Comparison of ENCODE assay signal across 8 cellular contexts in genomic region chr17:49361902-49362722, GRCh38. TPM values are rescaled to one million over a fixed set of nuclear protein-coding genes. Genes with fewer than 3 reads are reported as not detected.
DNase-seq lines count a peak whose midpoint lies in the region; ATAC-seq and TF ChIP-seq lines count a peak whose summit lies in the region.

Gene ZNF652, minus strand, starts transcription at chr17:49362250. Its CDS starts 44,525 bp downstream, at chr17:49317725.

- ATAC-seq in natural killer cell treated with Interleukin-12 subunit alpha and Interleukin-12 subunit beta and Interleukin-15 and Interleukin-18, amount 100 ng/mL, for 72 hours: peak; percentile 82 to 86

- H3K36me3 ChIP-seq in GM23248 (ENCODE audit: low read depth): no peaks in the 10 kb centered on the region

- peaks cover 9% of the 10 kb centered on the region for H3K27me3 Mint-ChIP-seq in activated T-helper 2 cell treated with anti-CD3 and anti-CD28 coated beads, Interferon-gamma antibody, Interleukin-2, Interleukin-4, amounts not matched to agents 10 μg/mL and 5 μg/mL and 100 μg/mL, durations not matched to agents 14 hours and 24 hours and 36 hours (ENCODE audit: low read depth)
- H3K27me3 Mint-ChIP-seq in natural killer cell treated with Interleukin-12 subunit alpha and Interleukin-12 subunit beta and Interleukin-15 and Interleukin-18, amount 100 ng/mL, for 72 hours: no peaks in the 10 kb centered on the region

- H4K20me1 ChIP-seq in GM23248 (ENCODE audit: insufficient read depth): peaks cover 23% of the 10 kb centered on the region

- peaks cover 42% of the 10 kb centered on the region for H3K79me2 ChIP-seq in GM23248 (ENCODE audit: insufficient read depth)

- in situ Hi-C loops in GM23248 (cut with MboI): no loop called here

- H3K9me2 ChIP-seq in GM23248 (ENCODE audit: insufficient read depth): no peaks in the 10 kb centered on the region

- H3K9me3 Mint-ChIP-seq in activated T-helper 2 cell treated with anti-CD3 and anti-CD28 coated beads, Interferon-gamma antibody, Interleukin-2, Interleukin-4, amounts not matched to agents 10 μg/mL and 5 μg/mL and 100 μg/mL, durations not matched to agents 14 hours and 24 hours and 36 hours: no peaks in the 10 kb centered on the region
- H3K9me3 Mint-ChIP-seq in natural killer cell treated with Interleukin-12 subunit alpha and Interleukin-12 subunit beta and Interleukin-15 and Interleukin-18, amount 100 ng/mL, for 72 hours: no peaks in the 10 kb centered on the region

- H3K36me3 Mint-ChIP-seq in activated T-helper 2 cell treated with anti-CD3 and anti-CD28 coated beads, Interferon-gamma antibody, Interleukin-2, Interleukin-4, amounts not matched to agents 10 μg/mL and 5 μg/mL and 100 μg/mL, durations not matched to agents 14 hours and 24 hours and 36 hours (ENCODE audit: low read depth): no peaks in the 10 kb centered on the region
- H3K36me3 Mint-ChIP-seq in natural killer cell treated with Interleukin-12 subunit alpha and Interleukin-12 subunit beta and Interleukin-15 and Interleukin-18, amount 100 ng/mL, for 72 hours: no peaks in the 10 kb centered on the region

- no peaks in the 10 kb centered on the region; the same call in 1 of the 2 replicates for H3F3A ChIP-seq in GM23248 (ENCODE audit: insufficient read depth)

- no peaks in the 10 kb centered on the region for H3K27me3 ChIP-seq in GM23248 (replicated peaks; ENCODE audit: insufficient read depth)

- 1% methylated on average over 13 to 64 of the region's 106 CpGs for WGBS in GM23248 (ENCODE audit: low coverage in 1 of 2, low lambda C conversion rate in 2 of 2, missing lambda C conversion rate in 2 of 2), 2 experiments

- peak within 1 kb of the TSS; percentile 95 for H3K9ac ChIP-seq in GM23248

- peak; percentile 95 for DNase-seq in DMS79 treated with DMSO at 0.1 percent for 48 hours (lab: John Stamatoyannopoulos, UW)
- DNase-seq in GM23248: peak; percentile 94
- peak; percentile 79 for DNase-seq in LNCaP clone FGC (ENCODE audit: low read depth)
- DNase-seq in RPMI8226: peak; percentile 98
- peak; percentile 93 for DNase-seq in activated T-helper 2 cell treated with anti-CD3 and anti-CD28 coated beads, Interferon-gamma antibody, Interleukin-2, Interleukin-4, amounts not matched to agents 10 μg/mL and 5 μg/mL and 100 μg/mL, durations not matched to agents 14 hours and 24 hours and 36 hours (ENCODE audit: low spot score)
- DNase-seq in fibroblast of peridontal ligament (ENCODE audit: extremely low read depth): peak; percentile 68
- DNase-seq in natural killer cell treated with Interleukin-12 subunit alpha and Interleukin-12 subunit beta and Interleukin-15 and Interleukin-18, amount 100 ng/mL, for 72 hours (ENCODE audit: low spot score): peak; percentile 93
- DNase-seq in stimulated activated naive CD4-positive, alpha-beta T cell treated with Interleukin-2 at 50 U/mL for 16 hours (lab: John Stamatoyannopoulos, UW): peak; percentile 85

- H3K4me3 ChIP-seq in GM23248 (peak within 1 kb of the TSS; percentile 88), LNCaP clone FGC (ENCODE audit: low read depth, low read length) (peak within 1 kb of the TSS; percentile 91)

- no peaks in the 10 kb centered on the region for H3K9me3 ChIP-seq in GM23248 (ENCODE audit: low read depth)

- peak within 1 kb of the TSS; percentile 85 for H3K27ac Mint-ChIP-seq in activated T-helper 2 cell treated with anti-CD3 and anti-CD28 coated beads, Interferon-gamma antibody, Interleukin-2, Interleukin-4, amounts not matched to agents 10 μg/mL and 5 μg/mL and 100 μg/mL, durations not matched to agents 14 hours and 24 hours and 36 hours
- peak within 1 kb of the TSS; percentile 84 to 90 for H3K27ac Mint-ChIP-seq in natural killer cell treated with Interleukin-12 subunit alpha and Interleukin-12 subunit beta and Interleukin-15 and Interleukin-18, amount 100 ng/mL, for 72 hours

- peak within 1 kb of the TSS; percentile 65 for H3K27ac ChIP-seq in GM23248

- intact Hi-C loops in activated T-helper 2 cell treated with anti-CD3 and anti-CD28 coated beads, Interferon-gamma antibody, Interleukin-2, Interleukin-4, amounts not matched to agents 10 μg/mL and 5 μg/mL and 100 μg/mL, durations not matched to agents 14 hours and 24 hours and 36 hours (cut with micrococcal nuclease): loop anchor here (5.0 kb wide), 1 partner anchor 35 kb away; no protein-coding TSS in a partner anchor

- peak within 1 kb of the TSS; percentile 97 for H3K4me2 ChIP-seq in GM23248 (ENCODE audit: unreplicated experiment)

- H2AFZ ChIP-seq in GM23248: peak within 1 kb of the TSS; percentile 66

- peaks cover 47% of the 10 kb centered on the region for H3K4me1 Mint-ChIP-seq in activated T-helper 2 cell treated with anti-CD3 and anti-CD28 coated beads, Interferon-gamma antibody, Interleukin-2, Interleukin-4, amounts not matched to agents 10 μg/mL and 5 μg/mL and 100 μg/mL, durations not matched to agents 14 hours and 24 hours and 36 hours (ENCODE audit: low read depth)
- peaks cover 51 to 66% of the 10 kb centered on the region in 2 donors for H3K4me1 Mint-ChIP-seq in natural killer cell treated with Interleukin-12 subunit alpha and Interleukin-12 subunit beta and Interleukin-15 and Interleukin-18, amount 100 ng/mL, for 72 hours (ENCODE audit: low read depth in 2 of 2)

- peak within 1 kb of the TSS; percentile 83 for H3K4me3 Mint-ChIP-seq in activated T-helper 2 cell treated with anti-CD3 and anti-CD28 coated beads, Interferon-gamma antibody, Interleukin-2, Interleukin-4, amounts not matched to agents 10 μg/mL and 5 μg/mL and 100 μg/mL, durations not matched to agents 14 hours and 24 hours and 36 hours (ENCODE audit: low read depth)
- H3K4me3 Mint-ChIP-seq in natural killer cell treated with Interleukin-12 subunit alpha and Interleukin-12 subunit beta and Interleukin-15 and Interleukin-18, amount 100 ng/mL, for 72 hours: peak within 1 kb of the TSS; percentile 92

- peaks cover 25% of the 10 kb centered on the region for H3K4me1 ChIP-seq in GM23248 (ENCODE audit: insufficient read depth)

- no peak for TF ChIP-seq CTCF in LNCaP clone FGC (IDR thresholded peaks at IDR 0.05; ENCODE audit: control insufficient read depth, extremely low read depth, insufficient read depth)

RNA-seq across cellular contexts. Expression of gene ZNF652, which starts in this region (rescaled TPM):
- 17.2 and 18.1 TPM in 2 replicates for total RNA-seq in GM23248 (2014; rRNA removed; shearing (Covaris generic))
- polyA plus RNA-seq in GM23248 (2016; fragmentation: Nextera tagmentation; extraction: Ambion mirVana): 12.4 and 13.1 TPM in 2 replicates
- 4.3 and 5.4 TPM in 2 replicates for total RNA-seq in activated T-helper 2 cell treated with anti-CD3 and anti-CD28 coated beads, Interferon-gamma antibody, Interleukin-2, Interleukin-4, amounts not matched to agents 10 μg/mL and 5 μg/mL and 100 μg/mL, durations not matched to agents 14 hours and 24 hours and 36 hours
- 10 to 100 TPM; 20.1 to 22.3 TPM for total RNA-seq in natural killer cell treated with Interleukin-12 subunit alpha and Interleukin-12 subunit beta and Interleukin-15 and Interleukin-18, amount 100 ng/mL, for 72 hours

Comparison
In these comparisons a context has a peak if more than half of its experiments do, and no peak if none do; other contexts are left out.
1. Peak in every context shown above with its lines: DNase-seq, ATAC-seq, H3K4me3 ChIP-seq and H3K27ac ChIP-seq.